Comparison of ENCODE assay signal across 9 cellular contexts in the genomic region with DNA sequence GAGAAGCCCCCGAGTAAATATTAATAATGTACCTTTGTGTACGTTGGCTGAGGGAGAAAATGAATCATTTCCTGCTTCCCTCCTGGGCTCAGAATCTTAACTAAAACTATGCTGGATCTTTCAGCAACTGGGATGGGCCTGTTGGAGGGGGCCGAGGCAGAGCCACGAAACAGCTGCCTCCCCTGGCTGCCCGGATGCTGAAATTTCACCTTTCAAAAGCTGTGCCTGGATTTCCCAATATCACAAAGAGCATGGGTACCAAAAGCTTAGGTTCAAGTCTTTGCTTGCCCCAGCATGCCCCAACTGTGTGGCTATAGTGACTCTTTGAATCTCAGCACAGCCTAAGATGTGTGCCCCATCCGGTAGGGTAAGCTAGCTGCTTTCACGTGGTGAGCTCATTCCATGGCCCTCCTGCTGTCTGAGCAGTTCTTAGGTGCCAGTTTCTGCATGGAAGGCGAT.
DNase-seq lines count a peak whose midpoint lies in the region; ATAC-seq and TF ChIP-seq lines count a peak whose summit lies in the region.
"Had no signal": no experiment of that assay in that cellular context is flagged by ENCODE, and none has a peak within 500 bp of the region (broad histone marks: within the 10 kb centered on the region; RNA-seq: fewer than 3 reads in every experiment).

No MANE protein-coding gene starts in this region.

- H3K36me3 Mint-ChIP-seq in HFFc6 (ENCODE audit: low read depth), result no peaks in the 10 kb centered on the region
- peaks cover 6% of the 10 kb centered on the region for H3K36me3 Mint-ChIP-seq in T-helper 1 cell treated with Interleukin-12 subunit alpha and Interleukin-12 subunit beta and Interleukin-4 antibody, amounts not matched to agents 30 μg/mL and 1 μg/mL, for 36 hours (ENCODE audit: low read depth)

- H3K4me1 Mint-ChIP-seq in HFFc6 (ENCODE audit: low read depth), result peaks cover 50% of the 10 kb centered on the region
- peaks cover 65% of the 10 kb centered on the region for H3K4me1 Mint-ChIP-seq in T-helper 1 cell treated with Interleukin-12 subunit alpha and Interleukin-12 subunit beta and Interleukin-4 antibody, amounts not matched to agents 30 μg/mL and 1 μg/mL, for 36 hours (ENCODE audit: low read depth)

- DNase-seq in AG20443 (ENCODE audit: low spot score), result peak; percentile 38
- peak; percentile 59 for DNase-seq in HFFc6
- peak; percentile 56 for DNase-seq in hepatic stellate cell (ENCODE audit: low spot score)
- DNase-seq in NCI-H526 treated with DMSO at 0.1 percent for 48 hours (lab: John Stamatoyannopoulos, UW), result no peak
- DNase-seq: activated CD4-positive, CD25-positive, alpha-beta regulatory T cell treated with anti-CD3 and anti-CD28 coated beads, Interleukin-2, amount 50 U/mL, for 72 hours had no signal

- no peak for ATAC-seq in HG02623 (IDR thresholded peaks at IDR 0.05; ENCODE audit: unreplicated experiment)
- ATAC-seq in HG02588 (IDR thresholded peaks at IDR 0.05; ENCODE audit: unreplicated experiment), result no peak
- no peak for ATAC-seq in GM21619 (IDR thresholded peaks at IDR 0.05; ENCODE audit: unreplicated experiment)

- H3K9me3 Mint-ChIP-seq in HFFc6, result no peaks in the 10 kb centered on the region
- no peaks in the 10 kb centered on the region for H3K9me3 Mint-ChIP-seq in T-helper 1 cell treated with Interleukin-12 subunit alpha and Interleukin-12 subunit beta and Interleukin-4 antibody, amounts not matched to agents 30 μg/mL and 1 μg/mL, for 36 hours

- 0 out of 2 replicates have a peak, but pooled peaks have one; percentile 10 for TF ChIP-seq CTCF in HFFc6 (IDR thresholded peaks at IDR 0.05)

- peak overlapping the region; percentile 65 for H3K4me3 Mint-ChIP-seq in HFFc6
- peak overlapping the region; percentile 25 for H3K4me3 Mint-ChIP-seq in T-helper 1 cell treated with Interleukin-12 subunit alpha and Interleukin-12 subunit beta and Interleukin-4 antibody, amounts not matched to agents 30 μg/mL and 1 μg/mL, for 36 hours

- H3K27ac Mint-ChIP-seq in HFFc6, result peak overlapping the region; percentile 97
- H3K27ac Mint-ChIP-seq in T-helper 1 cell treated with Interleukin-12 subunit alpha and Interleukin-12 subunit beta and Interleukin-4 antibody, amounts not matched to agents 30 μg/mL and 1 μg/mL, for 36 hours, result peak overlapping the region; percentile 91

- peaks cover 7% of the 10 kb centered on the region; the same call in 1 of the 2 replicates for H3K27me3 Mint-ChIP-seq in HFFc6 (ENCODE audit: insufficient read depth)
- peaks cover 11% of the 10 kb centered on the region for H3K27me3 Mint-ChIP-seq in T-helper 1 cell treated with Interleukin-12 subunit alpha and Interleukin-12 subunit beta and Interleukin-4 antibody, amounts not matched to agents 30 μg/mL and 1 μg/mL, for 36 hours (ENCODE audit: low read depth)
